ENCODE assay signal across 1 cellular context in genomic region chr11:72954860-72955259, GRCh38.
TF ChIP-seq lines count a peak whose summit lies in the region.

No MANE protein-coding gene starts in this region.

TF ChIP-seq in SK-N-SH treated with all-trans-retinoic acid at 6 μM for 48 hours, 23 proteins besides CTCF, POLR2A, EP300 and RAD21 (continued from another document):
- TF ChIP-seq CSRNP3 (CRISPR knock-in tag; IDR thresholded peaks at IDR 0.05): no peak
- no peak for TF ChIP-seq OSR1 (CRISPR knock-in tag; IDR thresholded peaks at IDR 0.05)
- TF ChIP-seq, protein P1, sequence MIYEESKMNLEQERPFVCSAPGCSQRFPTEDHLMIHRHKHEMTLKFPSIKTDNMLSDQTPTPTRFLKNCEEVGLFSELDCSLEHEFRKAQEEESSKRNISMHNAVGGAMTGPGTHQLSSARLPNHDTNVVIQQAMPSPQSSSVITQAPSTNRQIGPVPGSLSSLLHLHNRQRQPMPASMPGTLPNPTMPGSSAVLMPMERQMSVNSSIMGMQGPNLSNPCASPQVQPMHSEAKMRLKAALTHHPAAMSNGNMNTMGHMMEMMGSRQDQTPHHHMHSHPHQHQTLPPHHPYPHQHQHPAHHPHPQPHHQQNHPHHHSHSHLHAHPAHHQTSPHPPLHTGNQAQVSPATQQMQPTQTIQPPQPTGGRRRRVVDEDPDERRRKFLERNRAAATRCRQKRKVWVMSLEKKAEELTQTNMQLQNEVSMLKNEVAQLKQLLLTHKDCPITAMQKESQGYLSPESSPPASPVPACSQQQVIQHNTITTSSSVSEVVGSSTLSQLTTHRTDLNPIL (CRISPR knock-in tag; IDR thresholded peaks at IDR 0.05; ENCODE audit: low read depth): no peak
- no peak for TF ChIP-seq GLIS3 (CRISPR knock-in tag; IDR thresholded peaks at IDR 0.05)
- no peak for TF ChIP-seq ARNTL (CRISPR knock-in tag; IDR thresholded peaks at IDR 0.05; ENCODE audit: borderline replicate concordance, low read depth)
- no peak for TF ChIP-seq TOX (CRISPR knock-in tag; IDR thresholded peaks at IDR 0.05; ENCODE audit: borderline replicate concordance)
- TF ChIP-seq, protein P2, sequence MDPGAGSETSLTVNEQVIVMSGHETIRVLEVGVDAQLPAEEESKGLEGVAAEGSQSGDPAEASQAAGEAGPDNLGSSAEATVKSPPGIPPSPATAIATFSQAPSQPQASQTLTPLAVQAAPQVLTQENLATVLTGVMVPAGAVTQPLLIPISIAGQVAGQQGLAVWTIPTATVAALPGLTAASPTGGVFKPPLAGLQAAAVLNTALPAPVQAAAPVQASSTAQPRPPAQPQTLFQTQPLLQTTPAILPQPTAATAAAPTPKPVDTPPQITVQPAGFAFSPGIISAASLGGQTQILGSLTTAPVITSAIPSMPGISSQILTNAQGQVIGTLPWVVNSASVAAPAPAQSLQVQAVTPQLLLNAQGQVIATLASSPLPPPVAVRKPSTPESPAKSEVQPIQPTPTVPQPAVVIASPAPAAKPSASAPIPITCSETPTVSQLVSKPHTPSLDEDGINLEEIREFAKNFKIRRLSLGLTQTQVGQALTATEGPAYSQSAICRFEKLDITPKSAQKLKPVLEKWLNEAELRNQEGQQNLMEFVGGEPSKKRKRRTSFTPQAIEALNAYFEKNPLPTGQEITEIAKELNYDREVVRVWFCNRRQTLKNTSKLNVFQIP (CRISPR knock-in tag; IDR thresholded peaks at IDR 0.05; ENCODE audit: borderline replicate concordance, low read depth): no peak
- no peak for TF ChIP-seq PATZ1 (CRISPR knock-in tag; IDR thresholded peaks at IDR 0.05; ENCODE audit: borderline replicate concordance)
- TF ChIP-seq ISL1 (CRISPR knock-in tag; IDR thresholded peaks at IDR 0.05): no peak
- TF ChIP-seq CSDC2 (CRISPR knock-in tag; IDR thresholded peaks at IDR 0.05): no peak
- TF ChIP-seq ZFP30 (CRISPR knock-in tag; IDR thresholded peaks at IDR 0.05): no peak
